In the genomic region with DNA sequence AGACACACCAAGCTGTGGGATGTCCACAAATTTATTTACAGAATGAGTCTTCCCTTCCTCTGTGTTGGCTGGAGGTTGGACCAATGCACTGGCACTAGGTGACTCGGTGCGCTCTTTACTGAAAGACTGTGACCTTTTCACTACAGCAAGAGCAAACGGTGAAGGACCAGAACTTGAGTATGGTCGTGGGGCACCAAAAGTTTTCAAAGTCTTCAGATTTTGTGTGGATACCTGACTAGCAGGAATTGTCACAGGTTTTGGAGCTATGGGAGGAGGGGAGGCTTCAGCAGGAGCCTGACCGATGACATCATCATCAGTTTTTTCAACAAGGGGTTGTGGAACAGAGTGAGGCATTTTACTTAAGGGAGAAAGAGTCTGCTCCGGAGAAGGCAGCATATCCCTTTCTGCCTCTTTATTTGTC, we compare ENCODE assay signal across 1 cellular context.
TF ChIP-seq lines count a peak whose summit lies in the region.

No MANE protein-coding gene starts in this region.

TF ChIP-seq in HepG2, 621 proteins besides CTCF, POLR2A, EP300 and RAD21 (continued from another document):
- TF ChIP-seq HMG20B (CRISPR knock-in tag; conservative IDR thresholded peaks at IDR 0.05), result no peak
- TF ChIP-seq SOX6 (IDR thresholded peaks at IDR 0.05), result no peak
- TF ChIP-seq SOX6 (CRISPR knock-in tag; IDR thresholded peaks at IDR 0.05), result peak; percentile 52
- TF ChIP-seq ZMYM2 (CRISPR knock-in tag; IDR thresholded peaks at IDR 0.05), result 0 out of 2 replicates have a peak, but pooled peaks have one; percentile 37
- no peak for TF ChIP-seq MAFF (IDR thresholded peaks at IDR 0.05; ENCODE audit: low read depth, low read length)
- TF ChIP-seq MZF1 (CRISPR knock-in tag; IDR thresholded peaks at IDR 0.05; ENCODE audit: borderline replicate concordance), result no peak
- no peak for TF ChIP-seq FLYWCH1 (CRISPR knock-in tag; IDR thresholded peaks at IDR 0.05)
- TF ChIP-seq ZMAT3 (CRISPR knock-in tag; conservative IDR thresholded peaks at IDR 0.05), result peak; percentile 52; the same call in 1 of the 2 replicates
- TF ChIP-seq, protein P1, sequence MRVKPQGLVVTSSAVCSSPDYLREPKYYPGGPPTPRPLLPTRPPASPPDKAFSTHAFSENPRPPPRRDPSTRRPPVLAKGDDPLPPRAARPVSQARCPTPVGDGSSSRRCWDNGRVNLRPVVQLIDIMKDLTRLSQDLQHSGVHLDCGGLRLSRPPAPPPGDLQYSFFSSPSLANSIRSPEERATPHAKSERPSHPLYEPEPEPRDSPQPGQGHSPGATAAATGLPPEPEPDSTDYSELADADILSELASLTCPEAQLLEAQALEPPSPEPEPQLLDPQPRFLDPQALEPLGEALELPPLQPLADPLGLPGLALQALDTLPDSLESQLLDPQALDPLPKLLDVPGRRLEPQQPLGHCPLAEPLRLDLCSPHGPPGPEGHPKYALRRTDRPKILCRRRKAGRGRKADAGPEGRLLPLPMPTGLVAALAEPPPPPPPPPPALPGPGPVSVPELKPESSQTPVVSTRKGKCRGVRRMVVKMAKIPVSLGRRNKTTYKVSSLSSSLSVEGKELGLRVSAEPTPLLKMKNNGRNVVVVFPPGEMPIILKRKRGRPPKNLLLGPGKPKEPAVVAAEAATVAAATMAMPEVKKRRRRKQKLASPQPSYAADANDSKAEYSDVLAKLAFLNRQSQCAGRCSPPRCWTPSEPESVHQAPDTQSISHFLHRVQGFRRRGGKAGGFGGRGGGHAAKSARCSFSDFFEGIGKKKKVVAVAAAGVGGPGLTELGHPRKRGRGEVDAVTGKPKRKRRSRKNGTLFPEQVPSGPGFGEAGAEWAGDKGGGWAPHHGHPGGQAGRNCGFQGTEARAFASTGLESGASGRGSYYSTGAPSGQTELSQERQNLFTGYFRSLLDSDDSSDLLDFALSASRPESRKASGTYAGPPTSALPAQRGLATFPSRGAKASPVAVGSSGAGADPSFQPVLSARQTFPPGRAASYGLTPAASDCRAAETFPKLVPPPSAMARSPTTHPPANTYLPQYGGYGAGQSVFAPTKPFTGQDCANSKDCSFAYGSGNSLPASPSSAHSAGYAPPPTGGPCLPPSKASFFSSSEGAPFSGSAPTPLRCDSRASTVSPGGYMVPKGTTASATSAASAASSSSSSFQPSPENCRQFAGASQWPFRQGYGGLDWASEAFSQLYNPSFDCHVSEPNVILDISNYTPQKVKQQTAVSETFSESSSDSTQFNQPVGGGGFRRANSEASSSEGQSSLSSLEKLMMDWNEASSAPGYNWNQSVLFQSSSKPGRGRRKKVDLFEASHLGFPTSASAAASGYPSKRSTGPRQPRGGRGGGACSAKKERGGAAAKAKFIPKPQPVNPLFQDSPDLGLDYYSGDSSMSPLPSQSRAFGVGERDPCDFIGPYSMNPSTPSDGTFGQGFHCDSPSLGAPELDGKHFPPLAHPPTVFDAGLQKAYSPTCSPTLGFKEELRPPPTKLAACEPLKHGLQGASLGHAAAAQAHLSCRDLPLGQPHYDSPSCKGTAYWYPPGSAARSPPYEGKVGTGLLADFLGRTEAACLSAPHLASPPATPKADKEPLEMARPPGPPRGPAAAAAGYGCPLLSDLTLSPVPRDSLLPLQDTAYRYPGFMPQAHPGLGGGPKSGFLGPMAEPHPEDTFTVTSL (CRISPR knock-in tag; IDR thresholded peaks at IDR 0.05; ENCODE audit: borderline replicate concordance), result peak; percentile 88; the same call in 1 of the 2 replicates
- TF ChIP-seq ZNF879 (CRISPR knock-in tag; IDR thresholded peaks at IDR 0.05), result no peak
- TF ChIP-seq ATF1 (CRISPR knock-in tag; IDR thresholded peaks at IDR 0.05), result 0 out of 2 replicates have a peak, but pooled peaks have one; percentile 33
- no peak for TF ChIP-seq TGIF2 (CRISPR knock-in tag; IDR thresholded peaks at IDR 0.05)
- peak; percentile 85 for TF ChIP-seq PPARG (CRISPR knock-in tag; conservative IDR thresholded peaks at IDR 0.05)
- TF ChIP-seq, protein P2, sequence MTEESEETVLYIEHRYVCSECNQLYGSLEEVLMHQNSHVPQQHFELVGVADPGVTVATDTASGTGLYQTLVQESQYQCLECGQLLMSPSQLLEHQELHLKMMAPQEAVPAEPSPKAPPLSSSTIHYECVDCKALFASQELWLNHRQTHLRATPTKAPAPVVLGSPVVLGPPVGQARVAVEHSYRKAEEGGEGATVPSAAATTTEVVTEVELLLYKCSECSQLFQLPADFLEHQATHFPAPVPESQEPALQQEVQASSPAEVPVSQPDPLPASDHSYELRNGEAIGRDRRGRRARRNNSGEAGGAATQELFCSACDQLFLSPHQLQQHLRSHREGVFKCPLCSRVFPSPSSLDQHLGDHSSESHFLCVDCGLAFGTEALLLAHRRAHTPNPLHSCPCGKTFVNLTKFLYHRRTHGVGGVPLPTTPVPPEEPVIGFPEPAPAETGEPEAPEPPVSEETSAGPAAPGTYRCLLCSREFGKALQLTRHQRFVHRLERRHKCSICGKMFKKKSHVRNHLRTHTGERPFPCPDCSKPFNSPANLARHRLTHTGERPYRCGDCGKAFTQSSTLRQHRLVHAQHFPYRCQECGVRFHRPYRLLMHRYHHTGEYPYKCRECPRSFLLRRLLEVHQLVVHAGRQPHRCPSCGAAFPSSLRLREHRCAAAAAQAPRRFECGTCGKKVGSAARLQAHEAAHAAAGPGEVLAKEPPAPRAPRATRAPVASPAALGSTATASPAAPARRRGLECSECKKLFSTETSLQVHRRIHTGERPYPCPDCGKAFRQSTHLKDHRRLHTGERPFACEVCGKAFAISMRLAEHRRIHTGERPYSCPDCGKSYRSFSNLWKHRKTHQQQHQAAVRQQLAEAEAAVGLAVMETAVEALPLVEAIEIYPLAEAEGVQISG (CRISPR knock-in tag; IDR thresholded peaks at IDR 0.05), result no peak
- peak; percentile 60; the same call in 1 of the 2 replicates for TF ChIP-seq ETV5 (CRISPR knock-in tag; IDR thresholded peaks at IDR 0.05; ENCODE audit: borderline replicate concordance)
- 0 out of 2 replicates have a peak, but pooled peaks have one; percentile 11 for TF ChIP-seq TBX3 (IDR thresholded peaks at IDR 0.05; ENCODE audit: borderline replicate concordance)
- TF ChIP-seq ZBTB20 (CRISPR knock-in tag; IDR thresholded peaks at IDR 0.05; ENCODE audit: borderline replicate concordance, low read depth), result peak; percentile 88; the same call in 1 of the 2 replicates
- no peak for TF ChIP-seq ZNF891 (CRISPR knock-in tag; IDR thresholded peaks at IDR 0.05)
- peak in 1 of 2 experiments; percentile 32; a peak in 1 of 4 replicates for TF ChIP-seq NR2F1 (CRISPR knock-in tag; IDR thresholded peaks at IDR 0.05)
